ENCODE assay signal across 15 cellular contexts in genomic region chr1:78622548-78622947, GRCh38. TPM values are rescaled to one million over a fixed set of nuclear protein-coding genes. Genes with fewer than 3 reads are reported as not detected.
DNase-seq lines count a peak whose midpoint lies in the region; ATAC-seq and TF ChIP-seq lines count a peak whose summit lies in the region.
"Had no signal": no experiment of that assay in that cellular context is flagged by ENCODE, and none has a peak within 500 bp of the region (broad histone marks: within the 10 kb centered on the region; RNA-seq: fewer than 3 reads in every experiment).

No MANE protein-coding gene starts in this region.

- no peak for TF ChIP-seq CTCF in ascending aorta (IDR thresholded peaks at IDR 0.05)

- no peaks in the 10 kb centered on the region for H3K27me3 Mint-ChIP-seq in CD4-positive, alpha-beta memory T cell
- H3K27me3 Mint-ChIP-seq in activated T-helper 1 cell treated with anti-CD3 and anti-CD28 coated beads, Interleukin-12 subunit alpha, Interleukin-12 subunit beta, Interleukin-2, Interleukin-4 antibody, amounts not matched to agents 30 ng/mL and 10 ng/mL and 1 ng/mL, durations not matched to agents 14 hours and 24 hours and 36 hours (ENCODE audit: insufficient read depth) = no peaks in the 10 kb centered on the region
- no peaks in the 10 kb centered on the region for H3K27me3 Mint-ChIP-seq in naive thymus-derived CD4-positive, alpha-beta T cell

- H3K4me1 ChIP-seq in CD4-positive, alpha-beta memory T cell (ENCODE audit: insufficient read depth, low read length) = peaks cover 64% of the 10 kb centered on the region
- H3K4me1 ChIP-seq in naive thymus-derived CD4-positive, alpha-beta T cell (ENCODE audit: control insufficient read depth in 2 of 2, insufficient read depth in 2 of 2, low read length in 2 of 2) = peaks cover 7 to 23% of the 10 kb centered on the region in 2 donors
- H3K4me1 ChIP-seq in ascending aorta = peaks cover 0 to 3% of the 10 kb centered on the region in 2 donors

- no peaks in the 10 kb centered on the region for H3K36me3 ChIP-seq in CD4-positive, alpha-beta memory T cell (ENCODE audit: insufficient read depth, low read length)
- H3K36me3 ChIP-seq in naive thymus-derived CD4-positive, alpha-beta T cell (ENCODE audit: control insufficient read depth in 2 of 3, insufficient read depth in 3 of 3, low read length in 3 of 3) = no peaks in the 10 kb centered on the region
- H3K36me3 ChIP-seq in ascending aorta = no peaks in the 10 kb centered on the region
- H3K36me3 ChIP-seq: vagina, WERI-Rb-1 had no signal

- ATAC-seq in GM18502 (IDR thresholded peaks at IDR 0.05; ENCODE audit: poor library complexity, unreplicated experiment) (peak; percentile 17), GM19395 (IDR thresholded peaks at IDR 0.05; ENCODE audit: unreplicated experiment) (no peak)
- ATAC-seq in naive thymus-derived CD4-positive, alpha-beta T cell = no peak

- peaks cover 3 to 22% of the 10 kb centered on the region in 2 donors for H3K36me3 Mint-ChIP-seq in CD4-positive, alpha-beta memory T cell
- peaks cover 28% of the 10 kb centered on the region for H3K36me3 Mint-ChIP-seq in activated T-helper 1 cell treated with anti-CD3 and anti-CD28 coated beads, Interleukin-12 subunit alpha, Interleukin-12 subunit beta, Interleukin-2, Interleukin-4 antibody, amounts not matched to agents 30 ng/mL and 10 ng/mL and 1 ng/mL, durations not matched to agents 14 hours and 24 hours and 36 hours (ENCODE audit: low read depth)
- peaks cover 0 to 43% (median 11%) of the 10 kb centered on the region in 5 donors for H3K36me3 Mint-ChIP-seq in naive thymus-derived CD4-positive, alpha-beta T cell

- peak overlapping the region; percentile 70 to 87 (median 80) for H3K4me3 Mint-ChIP-seq in CD4-positive, alpha-beta memory T cell
- H3K4me3 Mint-ChIP-seq in activated T-helper 1 cell treated with anti-CD3 and anti-CD28 coated beads, Interleukin-12 subunit alpha, Interleukin-12 subunit beta, Interleukin-2, Interleukin-4 antibody, amounts not matched to agents 30 ng/mL and 10 ng/mL and 1 ng/mL, durations not matched to agents 14 hours and 24 hours and 36 hours = peak overlapping the region; percentile 93
- H3K4me3 Mint-ChIP-seq in naive thymus-derived CD4-positive, alpha-beta T cell = peak overlapping the region; percentile 1 to 99 (median 71)

- peak overlapping the region; percentile 13 for H3K27ac ChIP-seq in CD4-positive, alpha-beta memory T cell (ENCODE audit: low read depth, low read length)
- no peak overlapping the region for H3K27ac ChIP-seq in naive thymus-derived CD4-positive, alpha-beta T cell (ENCODE audit: low read depth, low read length)
- H3K27ac ChIP-seq in ascending aorta = no peak overlapping the region
- H3K27ac ChIP-seq: RWPE1, vagina, WERI-Rb-1 had no signal

- POLR2A ChIA-PET in CD4-positive, alpha-beta memory T cell (lab: Charles Lee; ENCODE audit: partially characterized antibody) = interaction anchor here (1.2 to 2.4 kb wide), 5 partner anchors 23 to 644 kb away, joined by 4 to 18 read pairs (median 6); partner anchors contain the start of genes FUBP1 and IFI44
- POLR2A ChIA-PET in naive thymus-derived CD4-positive, alpha-beta T cell (lab: Charles Lee) = interaction anchor here (1.2 to 1.6 kb wide), 2 partner anchors 27 to 55 kb away, joined by 3 to 7 read pairs; partner anchors contain the start of gene IFI44

- no peaks in the 10 kb centered on the region for H3K27me3 ChIP-seq in CD4-positive, alpha-beta memory T cell (ENCODE audit: insufficient read depth, low read length)
- H3K27me3 ChIP-seq in naive thymus-derived CD4-positive, alpha-beta T cell (ENCODE audit: control insufficient read depth in 2 of 2, insufficient read depth in 2 of 2, low read length in 2 of 2) = no peaks in the 10 kb centered on the region
- H3K27me3 ChIP-seq in ascending aorta = no peaks in the 10 kb centered on the region
- H3K27me3 ChIP-seq: vagina had no signal

- peak overlapping the region; percentile 54 to 91 (median 73) for H3K27ac Mint-ChIP-seq in CD4-positive, alpha-beta memory T cell
- peak overlapping the region; percentile 89 for H3K27ac Mint-ChIP-seq in activated T-helper 1 cell treated with anti-CD3 and anti-CD28 coated beads, Interleukin-12 subunit alpha, Interleukin-12 subunit beta, Interleukin-2, Interleukin-4 antibody, amounts not matched to agents 30 ng/mL and 10 ng/mL and 1 ng/mL, durations not matched to agents 14 hours and 24 hours and 36 hours
- H3K27ac Mint-ChIP-seq in naive thymus-derived CD4-positive, alpha-beta T cell = peak overlapping the region; percentile 5 to 99 (median 84)

- CTCF ChIA-PET in CD4-positive, alpha-beta memory T cell (lab: Charles Lee; ENCODE audit: partially characterized antibody) = interaction anchor here (0.8 to 5.7 kb wide), 7 partner anchors 14 to 477 kb away, joined by 3 to 107 read pairs (median 3); partner anchors contain the start of gene IFI44
- CTCF ChIA-PET in naive thymus-derived CD4-positive, alpha-beta T cell (lab: Charles Lee) = interaction anchor here (0.8 to 5.0 kb wide), 3 partner anchors 50 to 58 kb away, joined by 3 to 67 read pairs (median 4); no protein-coding TSS in a partner anchor

- intact Hi-C loops in CD4-positive, alpha-beta memory T cell (cut with micrococcal nuclease) = loop anchor here (10.0 kb wide), 2 partner anchors 648 to 938 kb away; partner anchors contain the start of genes FUBP1 and ZZZ3
- intact Hi-C loops in activated T-helper 1 cell treated with anti-CD3 and anti-CD28 coated beads, Interleukin-12 subunit alpha, Interleukin-12 subunit beta, Interleukin-2, Interleukin-4 antibody, amounts not matched to agents 30 ng/mL and 10 ng/mL and 1 ng/mL, durations not matched to agents 14 hours and 24 hours and 36 hours (cut with micrococcal nuclease) = loop anchor here (5.0 to 10.0 kb wide), 4 partner anchors 618 to 1408 kb away; partner anchors contain the start of genes DNAJB4, FUBP1, PIGK and ZZZ3
- intact Hi-C loops in naive thymus-derived CD4-positive, alpha-beta T cell (cut with micrococcal nuclease) = loop anchor here (1.0 to 10.0 kb wide), 5 partner anchors 8 to 1408 kb away; partner anchors contain the start of genes DNAJB4 (in 1 of the 2), FUBP1 (in 1 of the 2), PIGK (in 1 of the 2) and ZZZ3 (in 1 of the 2)
- intact Hi-C loops in ascending aorta (cut with DNase I) = no loop called here

- no peaks in the 10 kb centered on the region for H3K9me3 Mint-ChIP-seq in CD4-positive, alpha-beta memory T cell
- no peaks in the 10 kb centered on the region for H3K9me3 Mint-ChIP-seq in activated T-helper 1 cell treated with anti-CD3 and anti-CD28 coated beads, Interleukin-12 subunit alpha, Interleukin-12 subunit beta, Interleukin-2, Interleukin-4 antibody, amounts not matched to agents 30 ng/mL and 10 ng/mL and 1 ng/mL, durations not matched to agents 14 hours and 24 hours and 36 hours
- no peaks in the 10 kb centered on the region for H3K9me3 Mint-ChIP-seq in naive thymus-derived CD4-positive, alpha-beta T cell

- DNase-seq in CD4-positive, alpha-beta memory T cell = no peak
- no peak for DNase-seq in activated T-helper 1 cell treated with anti-CD3 and anti-CD28 coated beads, Interleukin-12 subunit alpha, Interleukin-12 subunit beta, Interleukin-2, Interleukin-4 antibody, amounts not matched to agents 30 ng/mL and 10 ng/mL and 1 ng/mL, durations not matched to agents 14 hours and 24 hours and 36 hours (ENCODE audit: low spot score)
- DNase-seq in naive thymus-derived CD4-positive, alpha-beta T cell = no peak
- DNase-seq in SKM-1 treated with dmso at 0.1 percent for 144 hours (lab: John Stamatoyannopoulos, UW; ENCODE audit: unreplicated experiment) (no peak), ascending aorta (ENCODE audit: low spot score in 2 of 2) (no peak), SIG-M5 (lab: John Stamatoyannopoulos, UW) (no peak)
- DNase-seq: effector CD8-positive, alpha-beta T cell; mammary epithelial cell; NCI-H510A; retina; WERI-Rb-1 had no signal

- H3K4me3 ChIP-seq in CD4-positive, alpha-beta memory T cell (ENCODE audit: low read length in 2 of 2) = no peak overlapping the region
- H3K4me3 ChIP-seq in naive thymus-derived CD4-positive, alpha-beta T cell (ENCODE audit: low read length) = peak overlapping the region; percentile 4
- peak overlapping the region in 1 of 2 donors; percentile 33 for H3K4me3 ChIP-seq in ascending aorta
- H3K4me3 ChIP-seq: vagina had no signal

- H3K9me3 ChIP-seq in CD4-positive, alpha-beta memory T cell (ENCODE audit: control insufficient read depth in 1 of 2, low read length in 2 of 2) = no peaks in the 10 kb centered on the region
- no peaks in the 10 kb centered on the region for H3K9me3 ChIP-seq in naive thymus-derived CD4-positive, alpha-beta T cell (ENCODE audit: control insufficient read depth in 2 of 3, low read length in 3 of 3)
- H3K9me3 ChIP-seq in ascending aorta = no peaks in the 10 kb centered on the region
- H3K9me3 ChIP-seq: vagina had no signal

- peaks cover 58 to 83% (median 69%) of the 10 kb centered on the region in 4 donors for H3K4me1 Mint-ChIP-seq in CD4-positive, alpha-beta memory T cell
- H3K4me1 Mint-ChIP-seq in activated T-helper 1 cell treated with anti-CD3 and anti-CD28 coated beads, Interleukin-12 subunit alpha, Interleukin-12 subunit beta, Interleukin-2, Interleukin-4 antibody, amounts not matched to agents 30 ng/mL and 10 ng/mL and 1 ng/mL, durations not matched to agents 14 hours and 24 hours and 36 hours (ENCODE audit: low read depth) = peaks cover 83% of the 10 kb centered on the region
- H3K4me1 Mint-ChIP-seq in naive thymus-derived CD4-positive, alpha-beta T cell = peaks cover 44 to 95% (median 77%) of the 10 kb centered on the region in 7 donors

RNA-seq across cellular contexts. Expression of gene IFI44L, which starts 2.3 kb away (rescaled TPM):
- 1 to 10 TPM; 4.5 to 5.3 TPM for total RNA-seq in CD4-positive, alpha-beta memory T cell
- polyA plus RNA-seq in CD4-positive, alpha-beta memory T cell = 10 to 100 TPM; 12.4 to 13.6 TPM
- 16.7 and 21.8 TPM in 2 replicates for total RNA-seq in activated T-helper 1 cell treated with anti-CD3 and anti-CD28 coated beads, Interleukin-12 subunit alpha, Interleukin-12 subunit beta, Interleukin-2, Interleukin-4 antibody, amounts not matched to agents 30 ng/mL and 10 ng/mL and 1 ng/mL, durations not matched to agents 14 hours and 24 hours and 36 hours
- total RNA-seq in naive thymus-derived CD4-positive, alpha-beta T cell = 100 to 1,000 TPM in 1 of 5 experiments, 10 to 100 TPM in 1, 1 to 10 TPM in 3; 1.4 to 194 (median 7.8) TPM
- 1 to 10 TPM; 1.1 to 4.7 TPM for polyA plus RNA-seq in naive thymus-derived CD4-positive, alpha-beta T cell
- total RNA-seq in ascending aorta = 19.5 TPM

RNA-seq across cellular contexts. Expression of gene IFI44, which starts 27.1 kb away (rescaled TPM):
- 10 to 100 TPM; 45.6 to 49.4 TPM for total RNA-seq in CD4-positive, alpha-beta memory T cell
- polyA plus RNA-seq in CD4-positive, alpha-beta memory T cell = 10 to 100 TPM; 20.2 to 43.6 TPM
- 26.9 and 28.1 TPM in 2 replicates for total RNA-seq in activated T-helper 1 cell treated with anti-CD3 and anti-CD28 coated beads, Interleukin-12 subunit alpha, Interleukin-12 subunit beta, Interleukin-2, Interleukin-4 antibody, amounts not matched to agents 30 ng/mL and 10 ng/mL and 1 ng/mL, durations not matched to agents 14 hours and 24 hours and 36 hours
- total RNA-seq in naive thymus-derived CD4-positive, alpha-beta T cell = 100 to 1,000 TPM in 1 of 5 experiments, 10 to 100 TPM in 4; 24.3 to 142 (median 33.1) TPM
- 10 to 100 TPM in 1 of 2 donors, 1 to 10 TPM in 1; 9.8 to 15.2 TPM for polyA plus RNA-seq in naive thymus-derived CD4-positive, alpha-beta T cell
- total RNA-seq in ascending aorta = 5.9 TPM
